16 cellular contexts compared by ENCODE assay signal in genomic region chr15:35319354-35319753, GRCh38.
DNase-seq lines count a peak whose midpoint lies in the region; ATAC-seq and TF ChIP-seq lines count a peak whose summit lies in the region.
"Had no signal": no experiment of that assay in that cellular context is flagged by ENCODE, and none has a peak within 500 bp of the region (broad histone marks: within the 10 kb centered on the region; RNA-seq: fewer than 3 reads in every experiment).

No MANE protein-coding gene starts in this region.

- H3K18ac ChIP-seq in mesenchymal stem cell (ENCODE audit: low read depth in 1 of 2, low read length in 2 of 2): no peak overlapping the region

- RAD21 ChIA-PET in HCT116 (lab: Charles Lee; ENCODE audit: low non-redundant PET in 1 of 2, low total read pairs in 2 of 2, uncharacterized antibody in 2 of 2, unreplicated experiment in 2 of 2): no interaction called here

- no peak for TF ChIP-seq EP300 in upper lobe of left lung (IDR thresholded peaks at IDR 0.05)

- TF ChIP-seq POLR2A in HCT116 (IDR thresholded peaks at IDR 0.05; ENCODE audit: borderline replicate concordance, extremely low read depth, insufficient read depth, insufficient read length): no peak
- TF ChIP-seq POLR2A in upper lobe of left lung (IDR thresholded peaks at IDR 0.05): no peak

- H3K36me3 Mint-ChIP-seq in CD8-positive, alpha-beta memory T cell: peaks cover 0 to 3% (median 0%) of the 10 kb centered on the region in 3 donors
- H3K36me3 Mint-ChIP-seq: CD4-positive, CD25-positive, alpha-beta regulatory T cell had no signal

- H2AK5ac ChIP-seq in mesenchymal stem cell (ENCODE audit: low read length, severe bottlenecking): no peak overlapping the region

- H4K8ac ChIP-seq in mesenchymal stem cell (ENCODE audit: low read length): peak overlapping the region; percentile 57

- no peaks in the 10 kb centered on the region for H3K79me1 ChIP-seq in mesenchymal stem cell (replicated peaks; ENCODE audit: low read length, poor library complexity, severe bottlenecking)

- H3K36me3 ChIP-seq in HCT116 (ENCODE audit: control insufficient read depth in 1 of 2, insufficient read depth in 2 of 2, low read length in 2 of 2): no peaks in the 10 kb centered on the region
- no peaks in the 10 kb centered on the region for H3K36me3 ChIP-seq in mesenchymal stem cell (ENCODE audit: control insufficient read depth in 1 of 2, insufficient read depth in 2 of 2, low read depth in 1 of 2, low read length in 2 of 2)
- no peaks in the 10 kb centered on the region for H3K36me3 ChIP-seq in upper lobe of left lung
- H3K36me3 ChIP-seq in CD8-positive, alpha-beta memory T cell (ENCODE audit: insufficient read depth, low read length): no peaks in the 10 kb centered on the region
- H3K36me3 ChIP-seq: BLaER1 had no signal

- no peak overlapping the region for H3K14ac ChIP-seq in mesenchymal stem cell (ENCODE audit: low read length in 2 of 2)

- ATAC-seq in HCT116 (no peak), HG03457 (IDR thresholded peaks at IDR 0.05; ENCODE audit: unreplicated experiment) (no peak), upper lobe of left lung (ENCODE audit: low FRiP score in 2 of 2) (no peak), GM19452 (IDR thresholded peaks at IDR 0.05; ENCODE audit: unreplicated experiment) (no peak)

- BruUV-seq in HCT116 (replicated peaks; lab: Mats Ljungman, UMichigan): no TSS peak

- H2BK15ac ChIP-seq in mesenchymal stem cell (ENCODE audit: low read depth, poor library complexity, severe bottlenecking): no peak overlapping the region

- H2BK120ac ChIP-seq in mesenchymal stem cell (ENCODE audit: low read depth, low read length): no peak overlapping the region

- H2AFZ ChIP-seq in HCT116 (ENCODE audit: low read depth, low read length, poor library complexity, severe bottlenecking): peak overlapping the region; percentile 22
- no peak overlapping the region for H2AFZ ChIP-seq in mesenchymal stem cell (ENCODE audit: low read depth, low read length)

- no peaks in the 10 kb centered on the region for H3K79me2 ChIP-seq in HCT116 (ENCODE audit: insufficient read depth, low read length)

- no peaks in the 10 kb centered on the region for H3K4me1 Mint-ChIP-seq in CD8-positive, alpha-beta memory T cell
- H3K4me1 Mint-ChIP-seq: CD4-positive, CD25-positive, alpha-beta regulatory T cell had no signal

- H4K20me1 ChIP-seq in HCT116 (ENCODE audit: insufficient read depth): no peaks in the 10 kb centered on the region
- H4K20me1 ChIP-seq: BLaER1 had no signal

- CTCF ChIA-PET in HCT116 (lab: Charles Lee) (no interaction called here), RWPE1 (lab: Yijun Ruan, JAX) (no interaction called here)
- CTCF ChIA-PET in CD8-positive, alpha-beta memory T cell (lab: Charles Lee): no interaction called here

- no peak overlapping the region for H2BK12ac ChIP-seq in mesenchymal stem cell (ENCODE audit: low read length in 2 of 2)

- WGBS in mesenchymal stem cell: 96% methylated on average over 6 of the region's 8 CpGs
- 89 to 92% methylated on average over 8 of the region's 8 CpGs for WGBS in upper lobe of left lung, 2 donors

- no peak overlapping the region for H3K27ac Mint-ChIP-seq in CD8-positive, alpha-beta memory T cell
- H3K27ac Mint-ChIP-seq: CD4-positive, CD25-positive, alpha-beta regulatory T cell had no signal

- peaks cover 0 to 9% (median 5%) of the 10 kb centered on the region in 5 donors for H3K9me3 Mint-ChIP-seq in CD8-positive, alpha-beta memory T cell

- DNase-seq in HCT116 (ENCODE audit: low read depth, low spot score): no peak
- no peak for DNase-seq in RWPE1 (ENCODE audit: low spot score)
- peak; percentile 90 for DNase-seq in epithelial cell of esophagus (ENCODE audit: low read depth)
- DNase-seq in mesenchymal stem cell: no peak
- no peak for DNase-seq in upper lobe of left lung
- DNase-seq in CD8-positive, alpha-beta memory T cell: no peak
- DNase-seq: 8988T; AML-193; Calu3; CD4-positive, CD25-positive, alpha-beta regulatory T cell; DMS 273 treated with DMSO at 0.1 percent for 48 hours; HCEC 1CT had no signal

- H4K91ac ChIP-seq in mesenchymal stem cell (ENCODE audit: low read length): no peak overlapping the region

- POLR2A ChIA-PET in HCT116 (lab: Charles Lee) (no interaction called here), RWPE1 (lab: Yijun Ruan, JAX; ENCODE audit: low non-redundant PET) (no interaction called here)
- POLR2A ChIA-PET in CD8-positive, alpha-beta memory T cell (lab: Charles Lee): no interaction called here

- H3K4me3 ChIP-seq in HCT116 (replicated peaks in 1 of 2; ENCODE audit: low read depth in 1 of 2, low read length in 2 of 2) (no peak overlapping the region), epithelial cell of esophagus (ENCODE audit: low read length) (no peak overlapping the region), mesenchymal stem cell (ENCODE audit: insufficient read depth in 1 of 2, low read depth in 1 of 2, low read length in 2 of 2) (no peak overlapping the region), upper lobe of left lung (no peak overlapping the region)
- H3K4me3 ChIP-seq in CD8-positive, alpha-beta memory T cell (ENCODE audit: low read length): no peak overlapping the region
- H3K4me3 ChIP-seq: BLaER1 had no signal

- peak overlapping the region in 1 of 2 experiments; percentile 51 for H3K4ac ChIP-seq in mesenchymal stem cell (ENCODE audit: low read depth in 1 of 2, low read length in 2 of 2)

- TF ChIP-seq RAD21 in HCT116 (IDR thresholded peaks at IDR 0.05; ENCODE audit: low read depth): no peak

- TF ChIP-seq CTCF in HCT116 (IDR thresholded peaks at IDR 0.05 in 2 of 3, conservative IDR thresholded peaks at IDR 0.05 in 1 of 3; ENCODE audit: borderline replicate concordance in 1 of 3, insufficient read depth in 1 of 3, low read depth in 2 of 3, low read length in 2 of 3) (no peak), RWPE1 (conservative IDR thresholded peaks at IDR 0.05; ENCODE audit: low read depth) (no peak), epithelial cell of esophagus (IDR thresholded peaks at IDR 0.05; ENCODE audit: insufficient read depth, low read depth, low read length, missing control alignments) (no peak), upper lobe of left lung (IDR thresholded peaks at IDR 0.05) (no peak)

- H3K4me3 Mint-ChIP-seq in CD8-positive, alpha-beta memory T cell: no peak overlapping the region
- H3K4me3 Mint-ChIP-seq: CD4-positive, CD25-positive, alpha-beta regulatory T cell had no signal

- intact Hi-C loops in HCT116 (cut with micrococcal nuclease): loop anchor here (5.0 kb wide), 1 partner anchor 48 kb away; no protein-coding TSS in a partner anchor

- H3K27me3 Mint-ChIP-seq in CD8-positive, alpha-beta memory T cell: no peaks in the 10 kb centered on the region
- H3K27me3 Mint-ChIP-seq: CD4-positive, CD25-positive, alpha-beta regulatory T cell had no signal

- 0 out of 2 replicates have a peak overlapping the region, but pooled peaks have one; percentile 4 for H3K4me2 ChIP-seq in HCT116 (ENCODE audit: low read length)
- H3K4me2 ChIP-seq in mesenchymal stem cell (ENCODE audit: low read length, poor library complexity, severe bottlenecking): no peak overlapping the region
- H3K4me2 ChIP-seq: BLaER1 had no signal

- H3K27me3 ChIP-seq in HCT116 (ENCODE audit: insufficient read depth, low read length): no peaks in the 10 kb centered on the region
- H3K27me3 ChIP-seq in mesenchymal stem cell (ENCODE audit: control insufficient read depth in 1 of 2, insufficient read depth in 1 of 2, low read length in 2 of 2): no peaks in the 10 kb centered on the region
- H3K27me3 ChIP-seq in upper lobe of left lung: no peaks in the 10 kb centered on the region
- no peaks in the 10 kb centered on the region for H3K27me3 ChIP-seq in CD8-positive, alpha-beta memory T cell (ENCODE audit: insufficient read depth, low read length, poor library complexity, severe bottlenecking)
- H3K27me3 ChIP-seq: BLaER1 had no signal

- no peaks in the 10 kb centered on the region for H3K9me3 ChIP-seq in HCT116 (ENCODE audit: control insufficient read depth in 1 of 2, insufficient read depth in 1 of 2, low read depth in 1 of 2, low read length in 2 of 2)
- no peaks in the 10 kb centered on the region for H3K9me3 ChIP-seq in mesenchymal stem cell (ENCODE audit: control insufficient read depth, low read length)
- H3K9me3 ChIP-seq in upper lobe of left lung: no peaks in the 10 kb centered on the region
- H3K9me3 ChIP-seq in CD8-positive, alpha-beta memory T cell (ENCODE audit: low read length): no peaks in the 10 kb centered on the region
- H3K9me3 ChIP-seq: BLaER1 had no signal

- H3K9me2 ChIP-seq in HCT116 (ENCODE audit: insufficient read depth): no peaks in the 10 kb centered on the region

- H3K4me1 ChIP-seq in HCT116 (ENCODE audit: control insufficient read depth in 1 of 2, insufficient read depth in 2 of 2, low read length in 2 of 2): peaks cover 4 to 6% of the 10 kb centered on the region in 2 experiments; a peak in 3 of 4 replicates
- H3K4me1 ChIP-seq in mesenchymal stem cell (ENCODE audit: control insufficient read depth, insufficient read depth, low read depth, low read length): no peaks in the 10 kb centered on the region
- no peaks in the 10 kb centered on the region for H3K4me1 ChIP-seq in upper lobe of left lung
- H3K4me1 ChIP-seq in CD8-positive, alpha-beta memory T cell (ENCODE audit: insufficient read depth, low read length): no peaks in the 10 kb centered on the region
- H3K4me1 ChIP-seq: BLaER1 had no signal

- H2BK5ac ChIP-seq in mesenchymal stem cell (ENCODE audit: low read depth, low read length, poor library complexity, severe bottlenecking): no peak overlapping the region

- H3K9ac ChIP-seq in HCT116 (ENCODE audit: low read length) (no peak overlapping the region), mesenchymal stem cell (ENCODE audit: low read length) (no peak overlapping the region)
- H3K9ac ChIP-seq: BLaER1 had no signal

- H3K27ac ChIP-seq in HCT116 (ENCODE audit: low read depth, low read length) (no peak overlapping the region), RWPE1 (peak overlapping the region; percentile 55), mesenchymal stem cell (ENCODE audit: low read length, poor library complexity, severe bottlenecking) (no peak overlapping the region), upper lobe of left lung (no peak overlapping the region)
- no peak overlapping the region for H3K27ac ChIP-seq in CD8-positive, alpha-beta memory T cell (ENCODE audit: low read depth, low read length)
- H3K27ac ChIP-seq: BLaER1, HL-60 had no signal

- no peak overlapping the region for H3K23ac ChIP-seq in mesenchymal stem cell (ENCODE audit: low read length in 2 of 2)

TF ChIP-seq in HCT116, 20 proteins besides CTCF, POLR2A, EP300 and RAD21 (continues in another document):
- TF ChIP-seq MAX (IDR thresholded peaks at IDR 0.05) (no peak), YY1 (IDR thresholded peaks at IDR 0.05; ENCODE audit: extremely low read depth, insufficient replicate concordance, low read depth, low read length) (no peak), SRF (IDR thresholded peaks at IDR 0.05; ENCODE audit: low read depth) (no peak)
- TF ChIP-seq, protein P1, sequence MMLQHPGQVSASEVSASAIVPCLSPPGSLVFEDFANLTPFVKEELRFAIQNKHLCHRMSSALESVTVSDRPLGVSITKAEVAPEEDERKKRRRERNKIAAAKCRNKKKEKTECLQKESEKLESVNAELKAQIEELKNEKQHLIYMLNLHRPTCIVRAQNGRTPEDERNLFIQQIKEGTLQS (IDR thresholded peaks at IDR 0.05): no peak
